Comparison of ENCODE assay signal across 10 cellular contexts in the genomic region with DNA sequence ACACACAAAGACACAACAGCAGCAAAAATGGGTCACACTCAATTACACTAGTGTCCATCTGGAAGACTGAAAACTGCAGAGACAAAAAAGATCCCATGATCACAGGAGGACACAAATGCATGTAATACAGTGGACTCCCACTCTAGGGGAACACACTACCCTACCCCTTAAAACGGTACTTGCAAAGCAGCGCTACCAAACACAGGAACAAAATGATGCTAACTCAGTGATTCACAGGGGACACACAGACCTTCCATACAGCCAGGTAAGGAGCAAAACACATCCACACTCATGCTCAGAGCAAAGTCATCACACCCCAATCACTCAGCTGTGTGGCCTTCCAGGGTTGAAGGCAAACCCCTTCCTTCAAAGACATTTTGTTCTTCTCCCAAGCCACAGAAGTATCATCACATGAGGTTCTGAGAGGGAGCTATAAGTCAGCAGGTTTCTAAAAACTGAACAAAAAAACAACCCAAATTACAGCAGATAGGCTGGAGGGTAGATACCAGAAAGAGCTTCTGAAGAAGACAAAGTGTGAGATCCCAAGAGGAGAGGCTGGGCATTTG. TPM values are rescaled to one million over a fixed set of nuclear protein-coding genes. Genes with fewer than 3 reads are reported as not detected.
A peak's percentile ranks its signal among the peaks of the same experiment; 100 is the strongest.
DNase-seq lines count a peak whose midpoint lies in the region; ATAC-seq and TF ChIP-seq lines count a peak whose summit lies in the region.
"Had no signal": no experiment of that assay in that cellular context is flagged by ENCODE, and none has a peak within 500 bp of the region (broad histone marks: within the 10 kb centered on the region; RNA-seq: fewer than 3 reads in every experiment).

No MANE protein-coding gene starts in this region.

- no peaks in the 10 kb centered on the region for H3K36me3 ChIP-seq in GM06990 (ENCODE audit: control insufficient read depth, insufficient read depth, low read length)
- H3K36me3 ChIP-seq in WERI-Rb-1, result no peaks in the 10 kb centered on the region
- no peaks in the 10 kb centered on the region for H3K36me3 ChIP-seq in neural cell (ENCODE audit: insufficient read depth, low read length)
- H3K36me3 ChIP-seq: tibial artery had no signal

- intact Hi-C loops in right cardiac atrium (cut with DNase I), result no loop called here

- H3K4me2 ChIP-seq in neural cell (ENCODE audit: low read length), result no peak overlapping the region

- H3K27ac ChIP-seq in WERI-Rb-1, result peak overlapping the region; percentile 94
- H3K27ac ChIP-seq in neural cell (ENCODE audit: low read length), result no peak overlapping the region
- H3K27ac ChIP-seq in right cardiac atrium (ENCODE audit: low read length), result no peak overlapping the region
- H3K27ac ChIP-seq: RWPE1 had no signal

- DNase-seq in AG10803 (ENCODE audit: low read depth), result no peak
- DNase-seq in GM06990 (ENCODE audit: extremely low read depth, insufficient read length), result no peak
- no peak for DNase-seq in WERI-Rb-1
- no peak for DNase-seq in NOMO-1 treated with DMSO at 0.1 percent for 48 hours (lab: John Stamatoyannopoulos, UW; ENCODE audit: unreplicated experiment)
- no peak for DNase-seq in AG08395 (ENCODE audit: low spot score)
- DNase-seq in right cardiac atrium, result no peak

- no peaks in the 10 kb centered on the region for H3F3A ChIP-seq in neural cell (ENCODE audit: insufficient read depth, low read length, poor library complexity, severe bottlenecking)

- no peak overlapping the region for H2AFZ ChIP-seq in neural cell (ENCODE audit: low read depth, low read length)

- no peaks in the 10 kb centered on the region for H3K79me2 ChIP-seq in neural cell (replicated peaks; ENCODE audit: insufficient read depth, low read length)

- TF ChIP-seq EP300 in neural cell (conservative IDR thresholded peaks at IDR 0.05; ENCODE audit: poor library complexity, severe bottlenecking), result no peak

- no peaks in the 10 kb centered on the region for H4K20me1 ChIP-seq in neural cell (ENCODE audit: insufficient read depth)

- peak overlapping the region; percentile 59 for H3K9ac ChIP-seq in neural cell (ENCODE audit: low read length)

- WGBS in right cardiac atrium, result 71% methylated on average over 2 of the region's 2 CpGs

- no peak for TF ChIP-seq RAD21 in neural cell (conservative IDR thresholded peaks at IDR 0.05)

- H3K4me1 ChIP-seq in right cardiac atrium (ENCODE audit: control insufficient read depth, insufficient read depth, low read length), result no peaks in the 10 kb centered on the region

- peaks cover 3% of the 10 kb centered on the region; the same call in 1 of the 2 replicates for H3K27me3 ChIP-seq in GM06990 (replicated peaks; ENCODE audit: control insufficient read depth, insufficient read depth, low read length)
- no peaks in the 10 kb centered on the region for H3K27me3 ChIP-seq in WERI-Rb-1 (ENCODE audit: insufficient read depth, low read depth, severe bottlenecking)
- H3K27me3 ChIP-seq in neural cell (ENCODE audit: insufficient read depth, low read depth, low read length), result peaks cover 42% of the 10 kb centered on the region
- no peaks in the 10 kb centered on the region for H3K27me3 ChIP-seq in right cardiac atrium (ENCODE audit: control insufficient read depth, insufficient read depth)
- H3K27me3 ChIP-seq: tibial artery had no signal

- peak overlapping the region; percentile 50 for H3K4me3 ChIP-seq in AG10803 (ENCODE audit: low read length)
- H3K4me3 ChIP-seq in GM06990 (replicated peaks; ENCODE audit: low read depth, low read length), result peak overlapping the region; percentile 50
- no peak overlapping the region; the same call in 1 of the 2 replicates for H3K4me3 ChIP-seq in WERI-Rb-1 (ENCODE audit: low read depth, low read length)
- peak overlapping the region; percentile 73 for H3K4me3 ChIP-seq in neural cell (ENCODE audit: low read length)
- H3K4me3 ChIP-seq in right cardiac atrium (ENCODE audit: low read length), result no peak overlapping the region

- no peak for ATAC-seq in HG03175 (IDR thresholded peaks at IDR 0.05; ENCODE audit: unreplicated experiment)
- ATAC-seq in right cardiac atrium, result no peak

- H3K9me3 ChIP-seq in WERI-Rb-1 (ENCODE audit: severe bottlenecking) (no peaks in the 10 kb centered on the region), neural cell (ENCODE audit: low read length) (no peaks in the 10 kb centered on the region), right cardiac atrium (ENCODE audit: control insufficient read depth, low read length) (no peaks in the 10 kb centered on the region)
- H3K9me3 ChIP-seq: tibial artery had no signal

- H3K9me2 ChIP-seq in neural cell (ENCODE audit: insufficient read depth, low read length), result no peaks in the 10 kb centered on the region

- TF ChIP-seq CTCF in AG10803 (conservative IDR thresholded peaks at IDR 0.05; ENCODE audit: low read length), result no peak
- no peak for TF ChIP-seq CTCF in GM06990 (IDR thresholded peaks at IDR 0.05; ENCODE audit: insufficient read depth, low read length, poor library complexity, severe bottlenecking)
- no peak for TF ChIP-seq CTCF in WERI-Rb-1 (IDR thresholded peaks at IDR 0.05; ENCODE audit: low read depth, low read length)
- TF ChIP-seq CTCF in neural cell (IDR thresholded peaks at IDR 0.05; ENCODE audit: poor library complexity, severe bottlenecking), result no peak

TF ChIP-seq in neural cell, 6 proteins besides CTCF, POLR2A, EP300 and RAD21:
- no peak for TF ChIP-seq POLR2AphosphoS5 (IDR thresholded peaks at IDR 0.05)
- TF ChIP-seq SMC3 (conservative IDR thresholded peaks at IDR 0.05; ENCODE audit: poor library complexity), result no peak
- no peak for TF ChIP-seq MXI1 (conservative IDR thresholded peaks at IDR 0.05; ENCODE audit: poor library complexity, severe bottlenecking)
- TF ChIP-seq, protein P1, sequence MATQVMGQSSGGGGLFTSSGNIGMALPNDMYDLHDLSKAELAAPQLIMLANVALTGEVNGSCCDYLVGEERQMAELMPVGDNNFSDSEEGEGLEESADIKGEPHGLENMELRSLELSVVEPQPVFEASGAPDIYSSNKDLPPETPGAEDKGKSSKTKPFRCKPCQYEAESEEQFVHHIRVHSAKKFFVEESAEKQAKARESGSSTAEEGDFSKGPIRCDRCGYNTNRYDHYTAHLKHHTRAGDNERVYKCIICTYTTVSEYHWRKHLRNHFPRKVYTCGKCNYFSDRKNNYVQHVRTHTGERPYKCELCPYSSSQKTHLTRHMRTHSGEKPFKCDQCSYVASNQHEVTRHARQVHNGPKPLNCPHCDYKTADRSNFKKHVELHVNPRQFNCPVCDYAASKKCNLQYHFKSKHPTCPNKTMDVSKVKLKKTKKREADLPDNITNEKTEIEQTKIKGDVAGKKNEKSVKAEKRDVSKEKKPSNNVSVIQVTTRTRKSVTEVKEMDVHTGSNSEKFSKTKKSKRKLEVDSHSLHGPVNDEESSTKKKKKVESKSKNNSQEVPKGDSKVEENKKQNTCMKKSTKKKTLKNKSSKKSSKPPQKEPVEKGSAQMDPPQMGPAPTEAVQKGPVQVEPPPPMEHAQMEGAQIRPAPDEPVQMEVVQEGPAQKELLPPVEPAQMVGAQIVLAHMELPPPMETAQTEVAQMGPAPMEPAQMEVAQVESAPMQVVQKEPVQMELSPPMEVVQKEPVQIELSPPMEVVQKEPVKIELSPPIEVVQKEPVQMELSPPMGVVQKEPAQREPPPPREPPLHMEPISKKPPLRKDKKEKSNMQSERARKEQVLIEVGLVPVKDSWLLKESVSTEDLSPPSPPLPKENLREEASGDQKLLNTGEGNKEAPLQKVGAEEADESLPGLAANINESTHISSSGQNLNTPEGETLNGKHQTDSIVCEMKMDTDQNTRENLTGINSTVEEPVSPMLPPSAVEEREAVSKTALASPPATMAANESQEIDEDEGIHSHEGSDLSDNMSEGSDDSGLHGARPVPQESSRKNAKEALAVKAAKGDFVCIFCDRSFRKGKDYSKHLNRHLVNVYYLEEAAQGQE (IDR thresholded peaks at IDR 0.05; ENCODE audit: borderline replicate concordance), result no peak
- TF ChIP-seq TAF1 (IDR thresholded peaks at IDR 0.05; ENCODE audit: low read depth), result no peak

RNA-seq across cellular contexts. Expression of a gene that starts 14.8 kb away (rescaled TPM):
- polyA plus RNA-seq in neural cell (57.8 and 76.6 TPM in 2 replicates), right cardiac atrium (26.3 TPM)
- 45.6 and 54.0 TPM in 2 replicates for polyA minus RNA-seq in neural cell
- 10 to 100 TPM; 16.8 to 20.7 (median 18.6) TPM for total RNA-seq in right cardiac atrium

Comparison
In these comparisons a context has a peak if more than half of its experiments do, and no peak if none do; other contexts are left out.
1. H3K4me3 ChIP-seq: peak in AG10803 (single experiment), GM06990 (single experiment) and neural cell (single experiment); none in WERI-Rb-1 (single experiment) and right cardiac atrium (single experiment).